In the genomic region with DNA sequence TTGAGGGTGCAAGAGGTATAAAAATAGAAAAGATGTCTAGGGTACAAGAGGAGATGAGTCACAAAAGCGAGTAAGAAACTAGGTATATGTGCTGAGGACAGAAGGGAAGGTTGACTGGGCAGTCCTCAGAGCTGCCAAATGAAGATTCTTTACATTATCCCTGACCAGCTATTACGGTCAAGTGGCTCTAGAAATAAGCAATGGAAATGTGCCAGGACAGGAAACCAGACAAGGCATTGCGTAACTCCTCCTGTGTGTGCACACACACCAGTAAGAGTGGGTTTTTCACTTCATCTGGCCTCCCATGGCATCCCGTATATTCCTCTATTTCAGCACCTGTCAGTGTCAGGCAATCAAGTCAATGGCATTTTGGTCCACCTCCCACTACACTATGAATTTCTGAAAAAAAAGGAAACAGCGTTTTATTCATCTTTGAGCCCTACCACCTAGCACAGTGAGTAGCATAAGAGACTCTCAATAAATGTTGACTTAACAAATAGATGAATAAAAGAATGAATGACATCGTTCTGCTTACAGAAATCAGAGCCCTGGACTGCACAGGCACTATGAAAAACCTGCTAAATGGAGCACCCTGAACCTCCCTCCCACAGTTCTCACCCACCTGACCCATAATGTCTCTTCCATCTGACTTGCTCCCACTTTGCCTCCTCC, we compare ENCODE assay signal across 11 cellular contexts.
DNase-seq lines count a peak whose midpoint lies in the region; ATAC-seq, FAIRE-seq and TF ChIP-seq lines count a peak whose summit lies in the region.
"Had no signal": no experiment of that assay in that cellular context is flagged by ENCODE, and none has a peak within 500 bp of the region (broad histone marks: within the 10 kb centered on the region; RNA-seq: fewer than 3 reads in every experiment).

No MANE protein-coding gene starts in this region.

- TF ChIP-seq CTCF in endothelial cell of umbilical vein (IDR thresholded peaks at IDR 0.05; ENCODE audit: extremely low read depth in 1 of 2, insufficient read depth in 1 of 2, low read depth in 1 of 2, low read length in 2 of 2) (no peak), pancreas (IDR thresholded peaks at IDR 0.05) (no peak), BE2C (IDR thresholded peaks at IDR 0.05; ENCODE audit: low read depth, low read length) (no peak), MM.1S (IDR thresholded peaks at IDR 0.05; ENCODE audit: low read length) (no peak)

- H3K36me3 ChIP-seq in endothelial cell of umbilical vein (ENCODE audit: control insufficient read depth in 2 of 2, extremely low read depth in 1 of 2, insufficient read depth in 2 of 2, low read length in 2 of 2): no peaks in the 10 kb centered on the region
- no peaks in the 10 kb centered on the region for H3K36me3 ChIP-seq in pancreas
- H3K36me3 ChIP-seq in BE2C: no peaks in the 10 kb centered on the region
- no peaks in the 10 kb centered on the region for H3K36me3 ChIP-seq in MM.1S (replicated peaks; ENCODE audit: insufficient read depth, low read length)

- FAIRE-seq in endothelial cell of umbilical vein (lab: Jason Lieb, UNC): peak; percentile 85
- no peak for FAIRE-seq in pancreas (lab: Jason Lieb, UNC)

- H3K27ac ChIP-seq in endothelial cell of umbilical vein (ENCODE audit: insufficient read depth, low read depth, low read length) (no peak overlapping the region), pancreas (no peak overlapping the region), MM.1S (ENCODE audit: low read length) (no peak overlapping the region)
- H3K27ac ChIP-seq: hepatocyte had no signal

- peak in 3 of 4 donors; percentile 41 to 76 (median 72) for ATAC-seq in pancreas

- no peaks in the 10 kb centered on the region for H3K9me2 ChIP-seq in MM.1S (replicated peaks; ENCODE audit: insufficient read depth, low read length)

- 64 to 65% methylated on average over 6 of the region's 6 CpGs for WGBS in pancreas, 2 donors

- H3K4me2 ChIP-seq in endothelial cell of umbilical vein (ENCODE audit: insufficient read depth, low read length) (no peak overlapping the region), MM.1S (ENCODE audit: low read depth, low read length) (no peak overlapping the region)
- H3K4me2 ChIP-seq: hepatocyte had no signal

- no peak overlapping the region for H3K9ac ChIP-seq in endothelial cell of umbilical vein (replicated peaks; ENCODE audit: extremely low read depth, insufficient read depth, low read length)
- no peak overlapping the region for H3K9ac ChIP-seq in MM.1S (ENCODE audit: low read length)

- H3K9me1 ChIP-seq in endothelial cell of umbilical vein (replicated peaks; ENCODE audit: control insufficient read depth, extremely low read depth, insufficient read depth, low read length): no peaks in the 10 kb centered on the region

- H3F3A ChIP-seq in MM.1S (ENCODE audit: insufficient read depth, low read length): no peaks in the 10 kb centered on the region

- H3K4me1 ChIP-seq in endothelial cell of umbilical vein (ENCODE audit: control insufficient read depth, extremely low read depth, insufficient read depth, low read length) (no peaks in the 10 kb centered on the region), pancreas (peaks cover 0 to 3% (median 0%) of the 10 kb centered on the region in 3 donors), BE2C (no peaks in the 10 kb centered on the region), MM.1S (ENCODE audit: low read length) (no peaks in the 10 kb centered on the region)

- TF ChIP-seq POLR2A in endothelial cell of umbilical vein (IDR thresholded peaks at IDR 0.05; ENCODE audit: low read depth, low read length): no peak

- intact Hi-C loops in endothelial cell of umbilical vein (cut with micrococcal nuclease) (no loop called here), pancreas (cut with DNase I) (no loop called here)

- no peak overlapping the region for H2AFZ ChIP-seq in endothelial cell of umbilical vein (ENCODE audit: low read depth, low read length)
- H2AFZ ChIP-seq in MM.1S (ENCODE audit: low read length): no peak overlapping the region
- H2AFZ ChIP-seq: hepatocyte had no signal

- H3K27me3 ChIP-seq in endothelial cell of umbilical vein (ENCODE audit: control insufficient read depth in 2 of 2, insufficient read depth in 2 of 2, low read length in 2 of 2): peaks cover 1 to 9% of the 10 kb centered on the region in 2 experiments
- H3K27me3 ChIP-seq in pancreas: no peaks in the 10 kb centered on the region
- no peaks in the 10 kb centered on the region for H3K27me3 ChIP-seq in BE2C
- H3K27me3 ChIP-seq in MM.1S (replicated peaks; ENCODE audit: insufficient read depth, low read length): no peaks in the 10 kb centered on the region
- H3K27me3 ChIP-seq: hepatocyte had no signal

- no TSS peak for BruUV-seq in endothelial cell of umbilical vein (replicated peaks; lab: Mats Ljungman, UMichigan)

- dilution Hi-C loops in endothelial cell of umbilical vein (cut with MboI; ENCODE audit: extremely low pct_ligation_motif_present, low sequenced_read_pairs): no loop called here

- DNase-seq in HCEC 1CT (peak; percentile 21), NCI-H460 (ENCODE audit: extremely low read depth, low read depth) (peak; percentile 23), endothelial cell of umbilical vein (ENCODE audit: low read depth, low spot score) (peak; percentile 46), pancreas (no peak), BE2C (no peak), MM.1S (no peak), NCI-H187 treated with DMSO at 0.1 percent for 48 hours (lab: John Stamatoyannopoulos, UW) (no peak), DMS114 treated with DMSO at 0.1 percent for 48 hours (lab: John Stamatoyannopoulos, UW; ENCODE audit: unreplicated experiment) (no peak)
- DNase-seq: activated CD4-positive, CD25-positive, alpha-beta regulatory T cell; amygdala had no signal

- H3K4me3 ChIP-seq in endothelial cell of umbilical vein (replicated peaks in 1 of 3; ENCODE audit: insufficient read depth in 1 of 3, low read depth in 1 of 3, low read length in 3 of 3) (no peak overlapping the region), pancreas (no peak overlapping the region), BE2C (ENCODE audit: low read depth, low read length) (no peak overlapping the region), MM.1S (ENCODE audit: low read length) (no peak overlapping the region)
- H3K4me3 ChIP-seq: hepatocyte had no signal

- POLR2A ChIA-PET in endothelial cell of umbilical vein (lab: Charles Lee): no interaction called here

- CTCF ChIA-PET in endothelial cell of umbilical vein (lab: Charles Lee): no interaction called here

- H3K9me3 ChIP-seq in endothelial cell of umbilical vein (replicated peaks; ENCODE audit: control insufficient read depth, insufficient read depth, low read length) (no peaks in the 10 kb centered on the region), pancreas (no peaks in the 10 kb centered on the region), BE2C (no peaks in the 10 kb centered on the region), MM.1S (replicated peaks; ENCODE audit: insufficient read depth, low read length) (no peaks in the 10 kb centered on the region)

- H4K20me1 ChIP-seq in endothelial cell of umbilical vein (replicated peaks; ENCODE audit: control insufficient read depth, extremely low read depth, insufficient read depth, low read length) (no peaks in the 10 kb centered on the region), MM.1S (ENCODE audit: insufficient read depth, low read length) (no peaks in the 10 kb centered on the region)

- no peaks in the 10 kb centered on the region for H3K79me2 ChIP-seq in endothelial cell of umbilical vein (ENCODE audit: control insufficient read depth, insufficient read depth, low read length)
- H3K79me2 ChIP-seq in MM.1S (ENCODE audit: low read length): no peaks in the 10 kb centered on the region
- H3K79me2 ChIP-seq: hepatocyte had no signal

TF ChIP-seq in endothelial cell of umbilical vein, 7 proteins besides CTCF, POLR2A, EP300 and RAD21:
- TF ChIP-seq FOS (IDR thresholded peaks at IDR 0.05; ENCODE audit: borderline replicate concordance, insufficient read depth, low read length) (no peak), EZH2 (IDR thresholded peaks at IDR 0.05; ENCODE audit: borderline replicate concordance, low read depth, low read length, severe bottlenecking) (no peak), POLR2AphosphoS5 (IDR thresholded peaks at IDR 0.05; ENCODE audit: insufficient read depth, low read depth, low read length) (no peak), MYC (IDR thresholded peaks at IDR 0.05; ENCODE audit: low read depth, low read length) (no peak), GATA2 (IDR thresholded peaks at IDR 0.05; ENCODE audit: insufficient read depth, insufficient read length, low read depth, low read length) (no peak), JUN (IDR thresholded peaks at IDR 0.05; ENCODE audit: borderline replicate concordance, insufficient read depth, insufficient read length, low read depth) (no peak)
- TF ChIP-seq, protein P1, sequence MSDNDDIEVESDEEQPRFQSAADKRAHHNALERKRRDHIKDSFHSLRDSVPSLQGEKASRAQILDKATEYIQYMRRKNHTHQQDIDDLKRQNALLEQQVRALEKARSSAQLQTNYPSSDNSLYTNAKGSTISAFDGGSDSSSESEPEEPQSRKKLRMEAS (IDR thresholded peaks at IDR 0.05; ENCODE audit: insufficient read depth, insufficient read length): no peak

Comparison
In these comparisons a context has a peak if more than half of its experiments do, and no peak if none do; other contexts are left out.
1. DNase-seq: peak in HCEC 1CT (single experiment), NCI-H460 (single experiment) and endothelial cell of umbilical vein (single experiment); none in pancreas (0 of 6), BE2C (single experiment), MM.1S (single experiment), NCI-H187 treated with DMSO at 0.1 percent for 48 hours (single experiment) and DMS114 treated with DMSO at 0.1 percent for 48 hours (single experiment).